25 cellular contexts compared by ENCODE assay signal in genomic region chr2:223925106-223925505, GRCh38.
DNase-seq lines count a peak whose midpoint lies in the region; ATAC-seq lines count a peak whose summit lies in the region.
"Had no signal": no experiment of that assay in that cellular context is flagged by ENCODE, and none has a peak within 500 bp of the region (broad histone marks: within the 10 kb centered on the region; RNA-seq: fewer than 3 reads in every experiment).

No MANE protein-coding gene starts in this region.

- peak; percentile 54 for DNase-seq in HCEC 1CT
- DNase-seq in MV-4-11 (lab: John Stamatoyannopoulos, UW) = peak; percentile 58
- peak; percentile 71 for DNase-seq in amniotic epithelial cell (ENCODE audit: low read depth)
- DNase-seq in iris pigment epithelial cell (ENCODE audit: low read depth) = peak; percentile 81
- no peak for DNase-seq in stimulated activated naive CD4-positive, alpha-beta T cell treated with Interleukin-2 at 50 U/mL for 16 hours (lab: John Stamatoyannopoulos, UW)
- no peak for DNase-seq in Kasumi-1 (lab: John Stamatoyannopoulos, UW)
- DNase-seq: activated CD4-positive, alpha-beta T cell treated with anti-CD3 and anti-CD28 coated beads, Interleukin-2, amount 50 U/mL, for 48 hours; activated CD4-positive, CD25-positive, alpha-beta regulatory T cell treated with anti-CD3 and anti-CD28 coated beads, Interleukin-2, amount 50 U/mL, for 72 hours; activated naive CD4-positive, alpha-beta T cell; activated naive CD8-positive, alpha-beta T cell treated with anti-CD3 and anti-CD28 coated beads, Interleukin-2, amount 50 U/mL, for 24 hours; activated T-cell treated with anti-CD3 and anti-CD28 coated beads, Interleukin-2, amount 50 U/mL, for 72 hours; Calu3; DND-41; islet precursor cell; KBM-7; left lung; mesendoderm; MM.1S; NCI-H1436 treated with DMSO at 0.1 percent for 48 hours; ovary; SK-N-SH; small intestine; stimulated activated naive CD4-positive, alpha-beta T cell; upper lobe of right lung had no signal

- ATAC-seq in GM21515 (IDR thresholded peaks at IDR 0.05; ENCODE audit: unreplicated experiment) = no peak
- ATAC-seq: activated naive CD8-positive, alpha-beta T cell treated with anti-CD3 and anti-CD28 coated beads, Interleukin-2, amount 50 U/mL, for 24 hours; activated T-cell treated with anti-CD3 and anti-CD28 coated beads, Interleukin-2, amount 50 U/mL, for 72 hours; left lung; upper lobe of right lung had no signal

Comparison
In these comparisons a context has a peak if more than half of its experiments do, and no peak if none do; other contexts are left out.
1. DNase-seq: peak in HCEC 1CT (single experiment), MV-4-11 (single experiment), amniotic epithelial cell (single experiment) and iris pigment epithelial cell (single experiment); none in stimulated activated naive CD4-positive, alpha-beta T cell treated with Interleukin-2 at 50 U/mL for 16 hours (single experiment) and Kasumi-1 (0 of 2).